Comparison of ENCODE assay signal across 1 cellular context in the genomic region with DNA sequence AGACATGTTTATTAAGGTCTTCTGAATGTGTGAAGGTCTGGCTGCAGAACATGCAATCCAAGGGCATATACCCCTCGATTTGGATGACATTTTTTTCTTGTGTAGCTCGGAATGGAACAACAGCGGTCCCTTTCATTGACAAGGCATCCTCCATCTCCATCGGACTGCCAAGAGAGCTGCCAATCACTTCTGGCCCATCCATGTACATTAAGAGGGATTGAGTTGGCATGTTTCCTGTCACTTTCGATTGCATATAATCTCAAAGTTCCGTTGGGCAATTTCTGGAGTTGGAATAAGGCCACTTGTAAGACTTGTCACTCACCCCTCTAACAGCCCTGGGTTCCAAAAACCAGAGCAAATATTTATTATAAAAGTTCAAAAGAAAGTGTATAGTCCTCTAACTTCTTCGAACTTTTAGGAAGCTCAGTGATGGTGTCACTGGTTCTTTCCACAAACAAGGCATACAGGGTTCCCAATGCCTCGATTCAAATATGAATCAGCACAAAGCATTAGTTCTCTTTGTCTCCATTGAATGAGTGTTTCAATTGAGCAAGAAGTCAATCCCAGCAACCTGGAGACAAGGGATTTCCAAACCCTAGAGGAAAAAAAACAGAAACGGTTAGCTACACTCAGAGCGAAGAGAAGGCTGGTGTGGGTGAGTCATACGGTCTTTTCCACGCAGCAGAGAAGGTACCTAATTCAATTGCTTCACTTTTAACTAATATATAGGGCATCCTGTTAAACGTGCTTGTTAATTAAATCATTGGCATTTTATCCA.
TF ChIP-seq lines count a peak whose summit lies in the region.

No MANE protein-coding gene starts in this region.

TF ChIP-seq in IMR-90, 13 proteins besides CTCF, POLR2A, EP300 and RAD21 (continued from another document):
- no peak for TF ChIP-seq CHD1 (IDR thresholded peaks at IDR 0.05; ENCODE audit: low read depth, low read length)
- TF ChIP-seq MXI1 (IDR thresholded peaks at IDR 0.05; ENCODE audit: borderline replicate concordance, low read depth, low read length) = no peak
- peak; percentile 76 for TF ChIP-seq NFE2L2 (IDR thresholded peaks at IDR 0.05; ENCODE audit: low read depth, low read length)
- TF ChIP-seq MAFK (IDR thresholded peaks at IDR 0.05; ENCODE audit: low read depth, low read length) = peak; percentile 41; the same call in 1 of the 2 replicates
- TF ChIP-seq FOS (IDR thresholded peaks at IDR 0.05; ENCODE audit: low read depth, low read length) = peak; percentile 76
